Comparison of ENCODE assay signal across 1 cellular context in genomic region chr3:67809370-67809935, GRCh38.
A peak's percentile ranks its signal among the peaks of the same experiment; 100 is the strongest.
TF ChIP-seq lines count a peak whose summit lies in the region.

No MANE protein-coding gene starts in this region.

TF ChIP-seq in GM23338, 12 proteins besides CTCF, POLR2A, EP300 and RAD21:
- TF ChIP-seq, protein P1, sequence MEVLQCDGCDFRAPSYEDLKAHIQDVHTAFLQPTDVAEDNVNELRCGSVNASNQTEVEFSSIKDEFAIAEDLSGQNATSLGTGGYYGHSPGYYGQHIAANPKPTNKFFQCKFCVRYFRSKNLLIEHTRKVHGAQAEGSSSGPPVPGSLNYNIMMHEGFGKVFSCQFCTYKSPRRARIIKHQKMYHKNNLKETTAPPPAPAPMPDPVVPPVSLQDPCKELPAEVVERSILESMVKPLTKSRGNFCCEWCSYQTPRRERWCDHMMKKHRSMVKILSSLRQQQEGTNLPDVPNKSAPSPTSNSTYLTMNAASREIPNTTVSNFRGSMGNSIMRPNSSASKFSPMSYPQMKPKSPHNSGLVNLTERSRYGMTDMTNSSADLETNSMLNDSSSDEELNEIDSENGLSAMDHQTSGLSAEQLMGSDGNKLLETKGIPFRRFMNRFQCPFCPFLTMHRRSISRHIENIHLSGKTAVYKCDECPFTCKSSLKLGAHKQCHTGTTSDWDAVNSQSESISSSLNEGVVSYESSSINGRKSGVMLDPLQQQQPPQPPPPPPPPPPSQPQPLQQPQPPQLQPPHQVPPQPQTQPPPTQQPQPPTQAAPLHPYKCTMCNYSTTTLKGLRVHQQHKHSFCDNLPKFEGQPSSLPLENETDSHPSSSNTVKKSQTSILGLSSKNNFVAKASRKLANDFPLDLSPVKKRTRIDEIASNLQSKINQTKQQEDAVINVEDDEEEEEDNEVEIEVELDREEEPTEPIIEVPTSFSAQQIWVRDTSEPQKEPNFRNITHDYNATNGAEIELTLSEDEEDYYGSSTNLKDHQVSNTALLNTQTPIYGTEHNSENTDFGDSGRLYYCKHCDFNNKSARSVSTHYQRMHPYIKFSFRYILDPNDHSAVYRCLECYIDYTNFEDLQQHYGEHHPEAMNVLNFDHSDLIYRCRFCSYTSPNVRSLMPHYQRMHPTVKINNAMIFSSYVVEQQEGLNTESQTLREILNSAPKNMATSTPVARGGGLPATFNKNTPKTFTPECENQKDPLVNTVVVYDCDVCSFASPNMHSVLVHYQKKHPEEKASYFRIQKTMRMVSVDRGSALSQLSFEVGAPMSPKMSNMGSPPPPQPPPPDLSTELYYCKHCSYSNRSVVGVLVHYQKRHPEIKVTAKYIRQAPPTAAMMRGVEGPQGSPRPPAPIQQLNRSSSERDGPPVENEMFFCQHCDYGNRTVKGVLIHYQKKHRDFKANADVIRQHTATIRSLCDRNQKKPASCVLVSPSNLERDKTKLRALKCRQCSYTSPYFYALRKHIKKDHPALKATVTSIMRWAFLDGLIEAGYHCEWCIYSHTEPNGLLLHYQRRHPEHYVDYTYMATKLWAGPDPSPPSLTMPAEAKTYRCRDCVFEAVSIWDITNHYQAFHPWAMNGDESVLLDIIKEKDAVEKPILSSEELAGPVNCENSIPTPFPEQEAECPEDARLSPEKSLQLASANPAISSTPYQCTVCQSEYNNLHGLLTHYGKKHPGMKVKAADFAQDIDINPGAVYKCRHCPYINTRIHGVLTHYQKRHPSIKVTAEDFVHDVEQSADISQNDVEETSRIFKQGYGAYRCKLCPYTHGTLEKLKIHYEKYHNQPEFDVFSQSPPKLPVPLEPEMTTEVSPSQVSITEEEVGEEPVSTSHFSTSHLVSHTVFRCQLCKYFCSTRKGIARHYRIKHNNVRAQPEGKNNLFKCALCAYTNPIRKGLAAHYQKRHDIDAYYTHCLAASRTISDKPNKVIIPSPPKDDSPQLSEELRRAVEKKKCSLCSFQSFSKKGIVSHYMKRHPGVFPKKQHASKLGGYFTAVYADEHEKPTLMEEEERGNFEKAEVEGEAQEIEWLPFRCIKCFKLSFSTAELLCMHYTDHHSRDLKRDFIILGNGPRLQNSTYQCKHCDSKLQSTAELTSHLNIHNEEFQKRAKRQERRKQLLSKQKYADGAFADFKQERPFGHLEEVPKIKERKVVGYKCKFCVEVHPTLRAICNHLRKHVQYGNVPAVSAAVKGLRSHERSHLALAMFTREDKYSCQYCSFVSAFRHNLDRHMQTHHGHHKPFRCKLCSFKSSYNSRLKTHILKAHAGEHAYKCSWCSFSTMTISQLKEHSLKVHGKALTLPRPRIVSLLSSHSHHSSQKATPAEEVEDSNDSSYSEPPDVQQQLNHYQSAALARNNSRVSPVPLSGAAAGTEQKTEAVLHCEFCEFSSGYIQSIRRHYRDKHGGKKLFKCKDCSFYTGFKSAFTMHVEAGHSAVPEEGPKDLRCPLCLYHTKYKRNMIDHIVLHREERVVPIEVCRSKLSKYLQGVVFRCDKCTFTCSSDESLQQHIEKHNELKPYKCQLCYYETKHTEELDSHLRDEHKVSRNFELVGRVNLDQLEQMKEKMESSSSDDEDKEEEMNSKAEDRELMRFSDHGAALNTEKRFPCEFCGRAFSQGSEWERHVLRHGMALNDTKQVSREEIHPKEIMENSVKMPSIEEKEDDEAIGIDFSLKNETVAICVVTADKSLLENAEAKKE (CRISPR knock-in tag; IDR thresholded peaks at IDR 0.05): peak; percentile 31; the same call in 1 of the 2 replicates
- no peak for TF ChIP-seq STAT1 (IDR thresholded peaks at IDR 0.05; ENCODE audit: unreplicated experiment)
